19 cellular contexts compared by ENCODE assay signal in the genomic region with DNA sequence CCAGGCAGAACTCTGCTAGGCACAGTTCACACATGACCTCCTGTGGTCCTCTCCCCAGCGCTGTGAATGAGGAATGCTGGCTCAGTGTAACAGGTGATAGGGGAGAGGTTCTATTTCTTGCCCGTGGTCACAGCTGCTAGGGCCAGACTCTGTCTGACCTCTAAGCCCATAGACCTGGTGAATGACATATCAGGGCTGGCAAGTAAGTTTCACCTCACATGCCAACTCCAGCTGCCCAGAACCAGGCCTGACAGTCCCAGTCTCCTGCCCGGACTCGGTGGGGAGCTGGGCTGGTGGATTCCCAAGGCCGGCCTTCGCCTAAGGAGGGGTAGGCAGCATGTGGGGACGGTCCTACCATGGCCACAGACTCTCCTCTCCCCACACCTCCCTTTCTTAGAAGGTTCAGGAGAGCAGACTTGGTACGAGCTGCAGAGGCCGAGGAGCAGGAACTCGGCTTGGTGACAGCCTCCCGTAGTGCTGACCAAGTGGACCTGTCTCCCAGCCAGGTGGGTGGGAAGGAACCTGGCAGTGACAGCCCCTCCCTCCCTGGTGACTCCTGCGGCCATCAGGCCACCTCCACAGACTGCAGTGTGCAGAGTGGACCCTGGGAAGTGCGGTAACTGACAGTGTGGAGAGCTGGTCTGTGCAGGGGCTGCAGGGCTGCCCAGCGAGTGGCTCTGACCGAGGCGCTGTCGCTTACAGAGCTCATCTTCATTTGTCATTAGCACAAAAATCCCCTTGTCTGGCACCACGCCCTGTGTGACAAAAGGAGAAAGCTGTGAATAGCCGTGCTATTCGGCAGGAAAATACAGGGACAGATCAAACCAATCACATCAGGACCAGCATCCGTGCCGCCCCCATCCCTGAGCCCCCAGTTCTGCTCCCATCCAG.
DNase-seq lines count a peak whose midpoint lies in the region; ATAC-seq and TF ChIP-seq lines count a peak whose summit lies in the region.
"Had no signal": no experiment of that assay in that cellular context is flagged by ENCODE, and none has a peak within 500 bp of the region (broad histone marks: within the 10 kb centered on the region; RNA-seq: fewer than 3 reads in every experiment).

No MANE protein-coding gene starts in this region.

- no peaks in the 10 kb centered on the region for H3K36me3 ChIP-seq in IMR-90 (ENCODE audit: control insufficient read depth, insufficient read depth, low read length)
- H3K36me3 ChIP-seq: neutrophil, thyroid gland had no signal

- H3K79me1 ChIP-seq in IMR-90 (ENCODE audit: low read depth in 1 of 2, low read length in 2 of 2), result no peaks in the 10 kb centered on the region

- no peak overlapping the region for H2BK15ac ChIP-seq in IMR-90 (ENCODE audit: low read depth, low read length)

- H2BK120ac ChIP-seq in IMR-90 (ENCODE audit: low read depth, low read length), result no peak overlapping the region

- no peaks in the 10 kb centered on the region; the same call in 1 of the 2 replicates for H3K9me3 ChIP-seq in IMR-90 (ENCODE audit: control insufficient read depth, insufficient read depth, low read length)
- no peaks in the 10 kb centered on the region for H3K9me3 ChIP-seq in right cardiac atrium (ENCODE audit: control insufficient read depth, low read length)
- H3K9me3 ChIP-seq: neutrophil, thyroid gland had no signal

- H3K9me1 ChIP-seq in IMR-90 (ENCODE audit: insufficient read depth, low read length), result peaks cover 6% of the 10 kb centered on the region; the same call in 1 of the 2 replicates

- H3K27ac ChIP-seq in IMR-90 (ENCODE audit: insufficient read depth, low read length) (no peak overlapping the region), right cardiac atrium (ENCODE audit: low read length) (no peak overlapping the region)
- H3K27ac ChIP-seq: neutrophil, SK-N-MC, thyroid gland had no signal

- H3K4me3 ChIP-seq in IMR-90 (ENCODE audit: insufficient read depth, low read depth, low read length) (no peak overlapping the region), right cardiac atrium (ENCODE audit: low read length) (no peak overlapping the region), skeletal muscle cell (ENCODE audit: low read depth, low read length) (no peak overlapping the region)
- H3K4me3 ChIP-seq: SK-N-MC, thyroid gland had no signal

- no peak overlapping the region for H4K8ac ChIP-seq in IMR-90 (ENCODE audit: low read depth in 2 of 2, low read length in 2 of 2)

- CTCF ChIA-PET in IMR-90 (lab: Yijun Ruan, JAX), result no interaction called here

- H3K4me3 Mint-ChIP-seq in activated T-helper 17 cell treated with anti-CD3 and anti-CD28 coated beads, Interleukin-2, amount 50 U/mL, for 72 hours, result no peak overlapping the region
- H3K4me3 Mint-ChIP-seq: activated naive CD8-positive, alpha-beta T cell treated with anti-CD3 and anti-CD28 coated beads, Interleukin-2, amount 50 U/mL, for 24 hours; CD8-positive, alpha-beta memory T cell had no signal

- no peak overlapping the region for H3K23ac ChIP-seq in IMR-90 (ENCODE audit: low read depth, low read length)

- peaks cover 6% of the 10 kb centered on the region; the same call in 1 of the 2 replicates for H3K4me1 ChIP-seq in IMR-90 (ENCODE audit: control insufficient read depth, insufficient read depth, low read length)
- H3K4me1 ChIP-seq in right cardiac atrium (ENCODE audit: control insufficient read depth, insufficient read depth, low read length), result peaks cover 4% of the 10 kb centered on the region
- H3K4me1 ChIP-seq: thyroid gland had no signal

- no peak for TF ChIP-seq RAD21 in IMR-90 (IDR thresholded peaks at IDR 0.05; ENCODE audit: low read length)

- POLR2A ChIA-PET in IMR-90 (lab: Charles Lee; ENCODE audit: unreplicated experiment), result no interaction called here

- H3K18ac ChIP-seq in IMR-90 (ENCODE audit: low read depth, low read length), result no peak overlapping the region

- ATAC-seq in IMR-90 (ENCODE audit: low read depth) (no peak), right cardiac atrium (peak; percentile 20 to 41), HG02981 (IDR thresholded peaks at IDR 0.05; ENCODE audit: unreplicated experiment) (no peak), HG03460 (IDR thresholded peaks at IDR 0.05; ENCODE audit: unreplicated experiment) (no peak)
- peak; percentile 31 for ATAC-seq in activated T-helper 17 cell treated with anti-CD3 and anti-CD28 coated beads, Interleukin-2, amount 50 U/mL, for 72 hours (replicated peaks)
- ATAC-seq: activated naive CD8-positive, alpha-beta T cell treated with anti-CD3 and anti-CD28 coated beads, Interleukin-2, amount 50 U/mL, for 24 hours had no signal

- dilution Hi-C loops in IMR-90 (cut with HindIII; ENCODE audit: low sequenced_read_pairs, unreplicated experiment), result no loop called here

- H3K14ac ChIP-seq in IMR-90 (replicated peaks; ENCODE audit: low read depth, low read length), result no peak overlapping the region

- no peak overlapping the region for H3K4ac ChIP-seq in IMR-90 (ENCODE audit: low read depth, low read length)

- no peak overlapping the region for H3K56ac ChIP-seq in IMR-90 (ENCODE audit: extremely low read depth, insufficient read depth, low read length)

- H4K20me1 ChIP-seq in IMR-90 (ENCODE audit: insufficient read depth, low read length), result no peaks in the 10 kb centered on the region

- no peak overlapping the region for H3K27ac Mint-ChIP-seq in activated T-helper 17 cell treated with anti-CD3 and anti-CD28 coated beads, Interleukin-2, amount 50 U/mL, for 72 hours
- H3K27ac Mint-ChIP-seq: activated naive CD8-positive, alpha-beta T cell treated with anti-CD3 and anti-CD28 coated beads, Interleukin-2, amount 50 U/mL, for 24 hours; CD8-positive, alpha-beta memory T cell had no signal

- H2AFZ ChIP-seq in IMR-90 (replicated peaks; ENCODE audit: low read length, poor library complexity), result no peak overlapping the region

- H3K4me1 Mint-ChIP-seq in activated T-helper 17 cell treated with anti-CD3 and anti-CD28 coated beads, Interleukin-2, amount 50 U/mL, for 72 hours, result no peaks in the 10 kb centered on the region
- H3K4me1 Mint-ChIP-seq: activated naive CD8-positive, alpha-beta T cell treated with anti-CD3 and anti-CD28 coated beads, Interleukin-2, amount 50 U/mL, for 24 hours; CD8-positive, alpha-beta memory T cell had no signal

- H2BK20ac ChIP-seq in IMR-90 (ENCODE audit: low read depth, low read length), result no peak overlapping the region

- in situ Hi-C loops in IMR-90 (cut with MboI; ENCODE audit: low sequenced_read_pairs), result no loop called here

- H3K27me3 ChIP-seq in IMR-90 (ENCODE audit: control insufficient read depth, insufficient read depth, low read length) (peaks cover 22% of the 10 kb centered on the region; the same call in 1 of the 2 replicates), right cardiac atrium (ENCODE audit: control insufficient read depth, insufficient read depth) (no peaks in the 10 kb centered on the region)
- H3K27me3 ChIP-seq: neutrophil, thyroid gland had no signal

- intact Hi-C loops in IMR-90 (cut with micrococcal nuclease) (no loop called here), right cardiac atrium (cut with DNase I) (no loop called here)

- H3K4me2 ChIP-seq in IMR-90 (ENCODE audit: low read depth, low read length), result no peak overlapping the region

- TF ChIP-seq CTCF in IMR-90 (conservative IDR thresholded peaks at IDR 0.05; ENCODE audit: low read depth, low read length), result no peak

- BruUV-seq in IMR-90 (replicated peaks; lab: Mats Ljungman, UMichigan), result no TSS peak

- H3K27me3 Mint-ChIP-seq in activated T-helper 17 cell treated with anti-CD3 and anti-CD28 coated beads, Interleukin-2, amount 50 U/mL, for 72 hours, result peaks cover 3% of the 10 kb centered on the region
- H3K27me3 Mint-ChIP-seq: activated naive CD8-positive, alpha-beta T cell treated with anti-CD3 and anti-CD28 coated beads, Interleukin-2, amount 50 U/mL, for 24 hours had no signal

- 41% methylated on average over 4 of the region's 22 CpGs; no CpG with 5 or more reads in 1 of the 2 experiments for WGBS in IMR-90 (ENCODE audit: extremely low coverage in 2 of 2, insufficient read length in 1 of 2), 2 experiments
- WGBS in right cardiac atrium, result 63% methylated on average over 22 of the region's 22 CpGs

- DNase-seq in IMR-90 (no peak), right cardiac atrium (no peak), skeletal muscle cell (ENCODE audit: low read depth) (peak; percentile 39)
- no peak for DNase-seq in stimulated activated naive CD4-positive, alpha-beta T cell (lab: John Stamatoyannopoulos, UW)
- DNase-seq: activated CD4-positive, alpha-beta T cell treated with anti-CD3 and anti-CD28 coated beads for 4 hours; activated naive CD8-positive, alpha-beta T cell treated with anti-CD3 and anti-CD28 coated beads, Interleukin-2, amount 50 U/mL, for 24 hours; CD8-positive, alpha-beta memory T cell; DND-41; kidney glomerular epithelial cell; NCI-H1092; NCI-H2081; NCI-H526; stimulated activated CD4-positive, alpha-beta T cell treated with anti-CD3 and anti-CD28 coated beads, Interleukin-15, amount 100 ng/mL, for 24 hours; thyroid gland had no signal

- H3K9ac ChIP-seq in IMR-90 (ENCODE audit: low read depth, low read length), result no peak overlapping the region

- H4K5ac ChIP-seq in IMR-90 (ENCODE audit: low read depth, low read length), result no peak overlapping the region

- H2BK5ac ChIP-seq in IMR-90 (ENCODE audit: low read depth, low read length, poor library complexity, severe bottlenecking), result no peak overlapping the region

- peak overlapping the region; percentile 73 for H2AK9ac ChIP-seq in IMR-90 (replicated peaks; ENCODE audit: low read depth, low read length, poor library complexity)

- TF ChIP-seq POLR2A in IMR-90 (IDR thresholded peaks at IDR 0.05; ENCODE audit: low read depth, low read length), result no peak

- no peak overlapping the region for H4K91ac ChIP-seq in IMR-90 (ENCODE audit: insufficient read depth, low read depth, low read length)

- H2AK5ac ChIP-seq in IMR-90 (ENCODE audit: low read depth, low read length), result no peak overlapping the region

- no peaks in the 10 kb centered on the region for H3K9me3 Mint-ChIP-seq in activated T-helper 17 cell treated with anti-CD3 and anti-CD28 coated beads, Interleukin-2, amount 50 U/mL, for 72 hours
- H3K9me3 Mint-ChIP-seq: activated naive CD8-positive, alpha-beta T cell treated with anti-CD3 and anti-CD28 coated beads, Interleukin-2, amount 50 U/mL, for 24 hours; CD8-positive, alpha-beta memory T cell had no signal

- H3K36me3 Mint-ChIP-seq in activated T-helper 17 cell treated with anti-CD3 and anti-CD28 coated beads, Interleukin-2, amount 50 U/mL, for 72 hours (ENCODE audit: low read depth), result no peaks in the 10 kb centered on the region
- H3K36me3 Mint-ChIP-seq: CD8-positive, alpha-beta memory T cell had no signal

TF ChIP-seq in IMR-90, 13 proteins besides CTCF, POLR2A, EP300 and RAD21:
- TF ChIP-seq BHLHE40 (IDR thresholded peaks at IDR 0.05; ENCODE audit: low read depth, low read length) (no peak), CHD1 (IDR thresholded peaks at IDR 0.05; ENCODE audit: low read depth, low read length) (no peak), FOS (IDR thresholded peaks at IDR 0.05; ENCODE audit: low read depth, low read length) (no peak), MAZ (IDR thresholded peaks at IDR 0.05; ENCODE audit: borderline replicate concordance, low read depth, low read length) (no peak), RCOR1 (IDR thresholded peaks at IDR 0.05; ENCODE audit: insufficient replicate concordance, low read length) (no peak)

Comparison
In these comparisons a context has a peak if more than half of its experiments do, and no peak if none do; other contexts are left out.
1. ATAC-seq: peak in activated T-helper 17 cell treated with anti-CD3 and anti-CD28 coated beads, Interleukin-2, amount 50 U/mL, for 72 hours (single experiment) and right cardiac atrium (2 of 2); none in IMR-90 (single experiment), HG02981 (single experiment) and HG03460 (single experiment).